1 cellular context compared by ENCODE assay signal in the genomic region with DNA sequence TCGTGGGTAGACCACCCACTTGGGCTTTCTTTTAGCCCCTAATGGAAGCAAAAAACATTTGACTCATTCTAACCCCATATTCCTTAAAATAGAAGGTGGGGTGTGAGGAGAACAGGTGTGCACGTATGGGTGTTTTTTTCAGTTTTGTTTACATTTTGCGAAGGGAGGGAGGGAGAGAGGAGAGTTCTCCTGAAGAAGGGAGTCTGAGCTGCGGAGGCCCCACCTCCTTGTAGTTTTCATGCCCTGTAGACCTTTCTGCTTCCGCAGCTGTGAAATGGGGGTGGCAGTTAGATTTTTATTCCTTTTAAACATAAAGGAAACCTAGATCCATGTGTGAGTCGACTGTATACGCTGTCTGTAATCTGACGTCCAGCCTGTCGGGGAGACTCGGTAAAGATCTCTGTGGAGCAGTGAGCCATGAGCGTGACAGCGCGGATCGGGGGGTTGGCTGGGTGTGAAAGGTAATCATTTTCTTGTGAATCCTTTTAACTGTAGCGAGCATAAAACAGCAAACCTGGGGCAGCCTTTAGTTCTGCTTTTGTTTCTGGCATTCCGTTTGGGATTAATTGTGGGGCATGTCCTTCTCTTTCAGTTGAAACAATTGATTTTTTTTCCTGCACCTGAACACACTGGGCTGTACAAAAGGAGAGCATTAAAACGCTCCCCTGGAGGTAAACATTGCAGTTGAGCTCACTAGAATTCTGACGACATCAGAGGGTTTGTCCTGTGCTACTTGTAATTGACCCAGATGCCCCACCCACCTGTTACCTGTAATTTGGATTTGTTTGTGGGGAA.
A peak's percentile ranks its signal among the peaks of the same experiment; 100 is the strongest.
TF ChIP-seq lines count a peak whose summit lies in the region.

No MANE protein-coding gene starts in this region.

TF ChIP-seq in HepG2, 621 proteins besides CTCF, POLR2A, EP300 and RAD21 (continued from another document and continues in another):
- TF ChIP-seq, protein P1, sequence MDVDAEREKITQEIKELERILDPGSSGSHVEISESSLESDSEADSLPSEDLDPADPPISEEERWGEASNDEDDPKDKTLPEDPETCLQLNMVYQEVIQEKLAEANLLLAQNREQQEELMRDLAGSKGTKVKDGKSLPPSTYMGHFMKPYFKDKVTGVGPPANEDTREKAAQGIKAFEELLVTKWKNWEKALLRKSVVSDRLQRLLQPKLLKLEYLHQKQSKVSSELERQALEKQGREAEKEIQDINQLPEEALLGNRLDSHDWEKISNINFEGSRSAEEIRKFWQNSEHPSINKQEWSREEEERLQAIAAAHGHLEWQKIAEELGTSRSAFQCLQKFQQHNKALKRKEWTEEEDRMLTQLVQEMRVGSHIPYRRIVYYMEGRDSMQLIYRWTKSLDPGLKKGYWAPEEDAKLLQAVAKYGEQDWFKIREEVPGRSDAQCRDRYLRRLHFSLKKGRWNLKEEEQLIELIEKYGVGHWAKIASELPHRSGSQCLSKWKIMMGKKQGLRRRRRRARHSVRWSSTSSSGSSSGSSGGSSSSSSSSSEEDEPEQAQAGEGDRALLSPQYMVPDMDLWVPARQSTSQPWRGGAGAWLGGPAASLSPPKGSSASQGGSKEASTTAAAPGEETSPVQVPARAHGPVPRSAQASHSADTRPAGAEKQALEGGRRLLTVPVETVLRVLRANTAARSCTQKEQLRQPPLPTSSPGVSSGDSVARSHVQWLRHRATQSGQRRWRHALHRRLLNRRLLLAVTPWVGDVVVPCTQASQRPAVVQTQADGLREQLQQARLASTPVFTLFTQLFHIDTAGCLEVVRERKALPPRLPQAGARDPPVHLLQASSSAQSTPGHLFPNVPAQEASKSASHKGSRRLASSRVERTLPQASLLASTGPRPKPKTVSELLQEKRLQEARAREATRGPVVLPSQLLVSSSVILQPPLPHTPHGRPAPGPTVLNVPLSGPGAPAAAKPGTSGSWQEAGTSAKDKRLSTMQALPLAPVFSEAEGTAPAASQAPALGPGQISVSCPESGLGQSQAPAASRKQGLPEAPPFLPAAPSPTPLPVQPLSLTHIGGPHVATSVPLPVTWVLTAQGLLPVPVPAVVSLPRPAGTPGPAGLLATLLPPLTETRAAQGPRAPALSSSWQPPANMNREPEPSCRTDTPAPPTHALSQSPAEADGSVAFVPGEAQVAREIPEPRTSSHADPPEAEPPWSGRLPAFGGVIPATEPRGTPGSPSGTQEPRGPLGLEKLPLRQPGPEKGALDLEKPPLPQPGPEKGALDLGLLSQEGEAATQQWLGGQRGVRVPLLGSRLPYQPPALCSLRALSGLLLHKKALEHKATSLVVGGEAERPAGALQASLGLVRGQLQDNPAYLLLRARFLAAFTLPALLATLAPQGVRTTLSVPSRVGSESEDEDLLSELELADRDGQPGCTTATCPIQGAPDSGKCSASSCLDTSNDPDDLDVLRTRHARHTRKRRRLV (CRISPR knock-in tag; IDR thresholded peaks at IDR 0.05) = no peak
- TF ChIP-seq, protein P2, sequence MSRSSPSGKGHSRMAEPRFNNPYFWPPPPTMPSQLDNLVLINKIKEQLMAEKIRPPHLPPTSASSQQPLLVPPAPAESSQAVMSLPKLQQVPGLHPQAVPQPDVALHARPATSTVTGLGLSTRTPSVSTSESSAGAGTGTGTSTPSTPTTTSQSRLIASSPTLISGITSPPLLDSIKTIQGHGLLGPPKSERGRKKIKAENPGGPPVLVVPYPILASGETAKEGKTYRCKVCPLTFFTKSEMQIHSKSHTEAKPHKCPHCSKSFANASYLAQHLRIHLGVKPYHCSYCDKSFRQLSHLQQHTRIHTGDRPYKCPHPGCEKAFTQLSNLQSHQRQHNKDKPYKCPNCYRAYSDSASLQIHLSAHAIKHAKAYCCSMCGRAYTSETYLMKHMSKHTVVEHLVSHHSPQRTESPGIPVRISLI (CRISPR knock-in tag; IDR thresholded peaks at IDR 0.05; ENCODE audit: borderline replicate concordance) = 0 out of 2 replicates have a peak, but pooled peaks have one; percentile 21
- 0 out of 2 replicates have a peak, but pooled peaks have one; percentile 15 for TF ChIP-seq PITX1 (CRISPR knock-in tag; IDR thresholded peaks at IDR 0.05)
- TF ChIP-seq FOXA3 (CRISPR knock-in tag; IDR thresholded peaks at IDR 0.05) = peak; percentile 35; the same call in 1 of the 2 replicates
- no peak for TF ChIP-seq HNF4G (IDR thresholded peaks at IDR 0.05; ENCODE audit: borderline replicate concordance, low read depth, low read length)
- no peak for TF ChIP-seq HNF4G (CRISPR knock-in tag; IDR thresholded peaks at IDR 0.05; ENCODE audit: borderline replicate concordance, low read depth)
- TF ChIP-seq, protein P3, sequence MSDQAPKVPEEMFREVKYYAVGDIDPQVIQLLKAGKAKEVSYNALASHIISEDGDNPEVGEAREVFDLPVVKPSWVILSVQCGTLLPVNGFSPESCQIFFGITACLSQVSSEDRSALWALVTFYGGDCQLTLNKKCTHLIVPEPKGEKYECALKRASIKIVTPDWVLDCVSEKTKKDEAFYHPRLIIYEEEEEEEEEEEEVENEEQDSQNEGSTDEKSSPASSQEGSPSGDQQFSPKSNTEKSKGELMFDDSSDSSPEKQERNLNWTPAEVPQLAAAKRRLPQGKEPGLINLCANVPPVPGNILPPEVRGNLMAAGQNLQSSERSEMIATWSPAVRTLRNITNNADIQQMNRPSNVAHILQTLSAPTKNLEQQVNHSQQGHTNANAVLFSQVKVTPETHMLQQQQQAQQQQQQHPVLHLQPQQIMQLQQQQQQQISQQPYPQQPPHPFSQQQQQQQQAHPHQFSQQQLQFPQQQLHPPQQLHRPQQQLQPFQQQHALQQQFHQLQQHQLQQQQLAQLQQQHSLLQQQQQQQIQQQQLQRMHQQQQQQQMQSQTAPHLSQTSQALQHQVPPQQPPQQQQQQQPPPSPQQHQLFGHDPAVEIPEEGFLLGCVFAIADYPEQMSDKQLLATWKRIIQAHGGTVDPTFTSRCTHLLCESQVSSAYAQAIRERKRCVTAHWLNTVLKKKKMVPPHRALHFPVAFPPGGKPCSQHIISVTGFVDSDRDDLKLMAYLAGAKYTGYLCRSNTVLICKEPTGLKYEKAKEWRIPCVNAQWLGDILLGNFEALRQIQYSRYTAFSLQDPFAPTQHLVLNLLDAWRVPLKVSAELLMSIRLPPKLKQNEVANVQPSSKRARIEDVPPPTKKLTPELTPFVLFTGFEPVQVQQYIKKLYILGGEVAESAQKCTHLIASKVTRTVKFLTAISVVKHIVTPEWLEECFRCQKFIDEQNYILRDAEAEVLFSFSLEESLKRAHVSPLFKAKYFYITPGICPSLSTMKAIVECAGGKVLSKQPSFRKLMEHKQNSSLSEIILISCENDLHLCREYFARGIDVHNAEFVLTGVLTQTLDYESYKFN (CRISPR knock-in tag; conservative IDR thresholded peaks at IDR 0.05) = 0 out of 2 replicates have a peak, but pooled peaks have one; percentile 28
- TF ChIP-seq, protein P4, sequence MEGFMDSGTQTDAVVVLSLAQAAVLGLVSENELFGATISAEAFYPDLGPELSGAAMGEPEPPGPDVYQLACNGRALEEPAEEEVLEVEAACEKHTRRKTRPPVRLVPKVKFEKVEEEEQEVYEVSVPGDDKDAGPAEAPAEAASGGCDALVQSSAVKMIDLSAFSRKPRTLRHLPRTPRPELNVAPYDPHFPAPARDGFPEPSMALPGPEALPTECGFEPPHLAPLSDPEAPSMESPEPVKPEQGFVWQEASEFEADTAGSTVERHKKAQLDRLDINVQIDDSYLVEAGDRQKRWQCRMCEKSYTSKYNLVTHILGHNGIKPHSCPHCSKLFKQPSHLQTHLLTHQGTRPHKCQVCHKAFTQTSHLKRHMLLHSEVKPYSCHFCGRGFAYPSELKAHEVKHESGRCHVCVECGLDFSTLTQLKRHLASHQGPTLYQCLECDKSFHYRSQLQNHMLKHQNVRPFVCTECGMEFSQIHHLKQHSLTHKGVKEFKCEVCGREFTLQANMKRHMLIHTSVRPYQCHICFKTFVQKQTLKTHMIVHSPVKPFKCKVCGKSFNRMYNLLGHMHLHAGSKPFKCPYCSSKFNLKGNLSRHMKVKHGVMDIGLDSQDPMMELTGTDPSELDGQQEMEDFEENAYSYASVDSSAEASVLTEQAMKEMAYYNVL (CRISPR knock-in tag; IDR thresholded peaks at IDR 0.05; ENCODE audit: borderline replicate concordance) = no peak
- no peak for TF ChIP-seq ZNF713 (CRISPR knock-in tag; IDR thresholded peaks at IDR 0.05)
- TF ChIP-seq NCOA5 (CRISPR knock-in tag; IDR thresholded peaks at IDR 0.05) = no peak
- TF ChIP-seq, protein P5, sequence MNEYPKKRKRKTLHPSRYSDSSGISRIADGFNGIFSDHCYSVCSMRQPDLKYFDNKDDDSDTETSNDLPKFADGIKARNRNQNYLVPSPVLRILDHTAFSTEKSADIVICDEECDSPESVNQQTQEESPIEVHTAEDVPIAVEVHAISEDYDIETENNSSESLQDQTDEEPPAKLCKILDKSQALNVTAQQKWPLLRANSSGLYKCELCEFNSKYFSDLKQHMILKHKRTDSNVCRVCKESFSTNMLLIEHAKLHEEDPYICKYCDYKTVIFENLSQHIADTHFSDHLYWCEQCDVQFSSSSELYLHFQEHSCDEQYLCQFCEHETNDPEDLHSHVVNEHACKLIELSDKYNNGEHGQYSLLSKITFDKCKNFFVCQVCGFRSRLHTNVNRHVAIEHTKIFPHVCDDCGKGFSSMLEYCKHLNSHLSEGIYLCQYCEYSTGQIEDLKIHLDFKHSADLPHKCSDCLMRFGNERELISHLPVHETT (CRISPR knock-in tag; conservative IDR thresholded peaks at IDR 0.05) = no peak
- no peak for TF ChIP-seq SOX6 (IDR thresholded peaks at IDR 0.05)
- peak; percentile 89 for TF ChIP-seq SOX6 (CRISPR knock-in tag; IDR thresholded peaks at IDR 0.05)
- peak; percentile 43; the same call in 1 of the 2 replicates for TF ChIP-seq CEBPG (CRISPR knock-in tag; IDR thresholded peaks at IDR 0.05)
- TF ChIP-seq PHF5A (CRISPR knock-in tag; IDR thresholded peaks at IDR 0.05; ENCODE audit: low read depth, unreplicated experiment) = no peak
- no peak for TF ChIP-seq ZNF260 (CRISPR knock-in tag; IDR thresholded peaks at IDR 0.05; ENCODE audit: borderline replicate concordance, low read depth)
- TF ChIP-seq, protein P6, sequence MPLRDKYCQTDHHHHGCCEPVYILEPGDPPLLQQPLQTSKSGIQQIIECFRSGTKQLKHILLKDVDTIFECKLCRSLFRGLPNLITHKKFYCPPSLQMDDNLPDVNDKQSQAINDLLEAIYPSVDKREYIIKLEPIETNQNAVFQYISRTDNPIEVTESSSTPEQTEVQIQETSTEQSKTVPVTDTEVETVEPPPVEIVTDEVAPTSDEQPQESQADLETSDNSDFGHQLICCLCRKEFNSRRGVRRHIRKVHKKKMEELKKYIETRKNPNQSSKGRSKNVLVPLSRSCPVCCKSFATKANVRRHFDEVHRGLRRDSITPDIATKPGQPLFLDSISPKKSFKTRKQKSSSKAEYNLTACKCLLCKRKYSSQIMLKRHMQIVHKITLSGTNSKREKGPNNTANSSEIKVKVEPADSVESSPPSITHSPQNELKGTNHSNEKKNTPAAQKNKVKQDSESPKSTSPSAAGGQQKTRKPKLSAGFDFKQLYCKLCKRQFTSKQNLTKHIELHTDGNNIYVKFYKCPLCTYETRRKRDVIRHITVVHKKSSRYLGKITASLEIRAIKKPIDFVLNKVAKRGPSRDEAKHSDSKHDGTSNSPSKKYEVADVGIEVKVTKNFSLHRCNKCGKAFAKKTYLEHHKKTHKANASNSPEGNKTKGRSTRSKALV (CRISPR knock-in tag; IDR thresholded peaks at IDR 0.05) = no peak
- no peak for TF ChIP-seq CAMTA2 (CRISPR knock-in tag; IDR thresholded peaks at IDR 0.05; ENCODE audit: borderline replicate concordance)
- TF ChIP-seq, protein P7, sequence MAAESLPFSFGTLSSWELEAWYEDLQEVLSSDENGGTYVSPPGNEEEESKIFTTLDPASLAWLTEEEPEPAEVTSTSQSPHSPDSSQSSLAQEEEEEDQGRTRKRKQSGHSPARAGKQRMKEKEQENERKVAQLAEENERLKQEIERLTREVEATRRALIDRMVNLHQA (CRISPR knock-in tag; IDR thresholded peaks at IDR 0.05) = no peak
- TF ChIP-seq ZNF44 (CRISPR knock-in tag; IDR thresholded peaks at IDR 0.05) = no peak
- TF ChIP-seq, protein P8, sequence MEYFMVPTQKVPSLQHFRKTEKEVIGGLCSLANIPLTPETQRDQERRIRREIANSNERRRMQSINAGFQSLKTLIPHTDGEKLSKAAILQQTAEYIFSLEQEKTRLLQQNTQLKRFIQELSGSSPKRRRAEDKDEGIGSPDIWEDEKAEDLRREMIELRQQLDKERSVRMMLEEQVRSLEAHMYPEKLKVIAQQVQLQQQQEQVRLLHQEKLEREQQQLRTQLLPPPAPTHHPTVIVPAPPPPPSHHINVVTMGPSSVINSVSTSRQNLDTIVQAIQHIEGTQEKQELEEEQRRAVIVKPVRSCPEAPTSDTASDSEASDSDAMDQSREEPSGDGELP (IDR thresholded peaks at IDR 0.05; ENCODE audit: borderline replicate concordance, low read depth) = no peak
- no peak for TF ChIP-seq BRCA1 (CRISPR knock-in tag; IDR thresholded peaks at IDR 0.05)
- TF ChIP-seq, protein P9, sequence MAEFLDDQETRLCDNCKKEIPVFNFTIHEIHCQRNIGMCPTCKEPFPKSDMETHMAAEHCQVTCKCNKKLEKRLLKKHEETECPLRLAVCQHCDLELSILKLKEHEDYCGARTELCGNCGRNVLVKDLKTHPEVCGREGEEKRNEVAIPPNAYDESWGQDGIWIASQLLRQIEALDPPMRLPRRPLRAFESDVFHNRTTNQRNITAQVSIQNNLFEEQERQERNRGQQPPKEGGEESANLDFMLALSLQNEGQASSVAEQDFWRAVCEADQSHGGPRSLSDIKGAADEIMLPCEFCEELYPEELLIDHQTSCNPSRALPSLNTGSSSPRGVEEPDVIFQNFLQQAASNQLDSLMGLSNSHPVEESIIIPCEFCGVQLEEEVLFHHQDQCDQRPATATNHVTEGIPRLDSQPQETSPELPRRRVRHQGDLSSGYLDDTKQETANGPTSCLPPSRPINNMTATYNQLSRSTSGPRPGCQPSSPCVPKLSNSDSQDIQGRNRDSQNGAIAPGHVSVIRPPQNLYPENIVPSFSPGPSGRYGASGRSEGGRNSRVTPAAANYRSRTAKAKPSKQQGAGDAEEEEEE (CRISPR knock-in tag; IDR thresholded peaks at IDR 0.05; ENCODE audit: borderline replicate concordance) = no peak
- TF ChIP-seq, protein P10, sequence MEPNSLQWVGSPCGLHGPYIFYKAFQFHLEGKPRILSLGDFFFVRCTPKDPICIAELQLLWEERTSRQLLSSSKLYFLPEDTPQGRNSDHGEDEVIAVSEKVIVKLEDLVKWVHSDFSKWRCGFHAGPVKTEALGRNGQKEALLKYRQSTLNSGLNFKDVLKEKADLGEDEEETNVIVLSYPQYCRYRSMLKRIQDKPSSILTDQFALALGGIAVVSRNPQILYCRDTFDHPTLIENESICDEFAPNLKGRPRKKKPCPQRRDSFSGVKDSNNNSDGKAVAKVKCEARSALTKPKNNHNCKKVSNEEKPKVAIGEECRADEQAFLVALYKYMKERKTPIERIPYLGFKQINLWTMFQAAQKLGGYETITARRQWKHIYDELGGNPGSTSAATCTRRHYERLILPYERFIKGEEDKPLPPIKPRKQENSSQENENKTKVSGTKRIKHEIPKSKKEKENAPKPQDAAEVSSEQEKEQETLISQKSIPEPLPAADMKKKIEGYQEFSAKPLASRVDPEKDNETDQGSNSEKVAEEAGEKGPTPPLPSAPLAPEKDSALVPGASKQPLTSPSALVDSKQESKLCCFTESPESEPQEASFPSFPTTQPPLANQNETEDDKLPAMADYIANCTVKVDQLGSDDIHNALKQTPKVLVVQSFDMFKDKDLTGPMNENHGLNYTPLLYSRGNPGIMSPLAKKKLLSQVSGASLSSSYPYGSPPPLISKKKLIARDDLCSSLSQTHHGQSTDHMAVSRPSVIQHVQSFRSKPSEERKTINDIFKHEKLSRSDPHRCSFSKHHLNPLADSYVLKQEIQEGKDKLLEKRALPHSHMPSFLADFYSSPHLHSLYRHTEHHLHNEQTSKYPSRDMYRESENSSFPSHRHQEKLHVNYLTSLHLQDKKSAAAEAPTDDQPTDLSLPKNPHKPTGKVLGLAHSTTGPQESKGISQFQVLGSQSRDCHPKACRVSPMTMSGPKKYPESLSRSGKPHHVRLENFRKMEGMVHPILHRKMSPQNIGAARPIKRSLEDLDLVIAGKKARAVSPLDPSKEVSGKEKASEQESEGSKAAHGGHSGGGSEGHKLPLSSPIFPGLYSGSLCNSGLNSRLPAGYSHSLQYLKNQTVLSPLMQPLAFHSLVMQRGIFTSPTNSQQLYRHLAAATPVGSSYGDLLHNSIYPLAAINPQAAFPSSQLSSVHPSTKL (CRISPR knock-in tag; IDR thresholded peaks at IDR 0.05) = 0 out of 2 replicates have a peak, but pooled peaks have one; percentile 8
- TF ChIP-seq ZNF292 (CRISPR knock-in tag; IDR thresholded peaks at IDR 0.05; ENCODE audit: borderline replicate concordance, low read depth) = no peak
- no peak for TF ChIP-seq ATF7 (IDR thresholded peaks at IDR 0.05)
- TF ChIP-seq ATF7 (CRISPR knock-in tag; IDR thresholded peaks at IDR 0.05) = no peak
